8 cellular contexts compared by ENCODE assay signal in genomic region chr13:97434417-97435296, GRCh38. TPM values are rescaled to one million over a fixed set of nuclear protein-coding genes. Genes with fewer than 3 reads are reported as not detected.
DNase-seq lines count a peak whose midpoint lies in the region; ATAC-seq and TF ChIP-seq lines count a peak whose summit lies in the region.

No MANE protein-coding gene starts in this region.

- H3K9me2 ChIP-seq in GM23248 (ENCODE audit: insufficient read depth), result no peaks in the 10 kb centered on the region

- peaks cover 9% of the 10 kb centered on the region; the same call in 1 of the 2 replicates for H3F3A ChIP-seq in GM23248 (ENCODE audit: insufficient read depth)

- POLR2A ChIA-PET in naive thymus-derived CD8-positive, alpha-beta T cell (lab: Charles Lee), result interaction anchor here (0.7 to 1.9 kb wide), 9 partner anchors 25 to 1758 kb away, joined by 3 to 20 read pairs (median 5); partner anchors contain the start of genes DNAJC3 and MBNL2

- H3K36me3 Mint-ChIP-seq in naive thymus-derived CD8-positive, alpha-beta T cell, result no peaks in the 10 kb centered on the region

- WGBS in GM23248 (ENCODE audit: low coverage in 1 of 2, low lambda C conversion rate in 2 of 2, missing lambda C conversion rate in 2 of 2), 2 experiments, result 0 to 1% methylated on average over 39 to 50 of the region's 59 CpGs

- TF ChIP-seq POLR2A in erythroblast (IDR thresholded peaks at IDR 0.05; ENCODE audit: low read length), result no peak

- peaks cover 0 to 9% (median 3%) of the 10 kb centered on the region in 5 donors for H3K27me3 Mint-ChIP-seq in naive thymus-derived CD8-positive, alpha-beta T cell

- peak; percentile 49 for DNase-seq in COR-L47 (lab: John Stamatoyannopoulos, UW)
- DNase-seq in GM23248, result peak; percentile 62
- peak; percentile 73 for DNase-seq in NCI-H146 (lab: John Stamatoyannopoulos, UW)
- peak; percentile 20 for DNase-seq in activated T-cell treated with anti-CD3 and anti-CD28 coated beads for 24 hours (ENCODE audit: low read depth)
- peak; percentile 67 to 80 for DNase-seq in erythroblast (lab: John Stamatoyannopoulos, UW)
- peak; percentile 14 to 69 (median 46) for DNase-seq in naive thymus-derived CD8-positive, alpha-beta T cell
- peak; percentile 47 for DNase-seq in stimulated activated naive CD4-positive, alpha-beta T cell treated with Interleukin-2 at 50 U/mL for 16 hours (lab: John Stamatoyannopoulos, UW)
- DNase-seq in NCI-H2196 treated with DMSO at 0.1 percent for 48 hours (lab: John Stamatoyannopoulos, UW; ENCODE audit: unreplicated experiment), result no peak

- peak overlapping the region; percentile 22; the same call in 1 of the 2 replicates for H3K27ac ChIP-seq in GM23248

- H3K4me3 Mint-ChIP-seq in naive thymus-derived CD8-positive, alpha-beta T cell, result peak overlapping the region; percentile 85 to 97 (median 92)

- peak overlapping the region; percentile 86 for H3K4me2 ChIP-seq in GM23248 (ENCODE audit: unreplicated experiment)

- peaks cover 13 to 40% (median 32%) of the 10 kb centered on the region in 4 donors for H3K4me1 Mint-ChIP-seq in naive thymus-derived CD8-positive, alpha-beta T cell

- H3K4me1 ChIP-seq in GM23248 (ENCODE audit: insufficient read depth), result peaks cover 40% of the 10 kb centered on the region

- peak overlapping the region; percentile 78 for H2AFZ ChIP-seq in GM23248

- H3K4me3 ChIP-seq in GM23248, result peak overlapping the region; percentile 92

- peak in 1 of 2 donors; percentile 4 for ATAC-seq in naive thymus-derived CD8-positive, alpha-beta T cell

- no peaks in the 10 kb centered on the region for H3K27me3 ChIP-seq in GM23248 (replicated peaks; ENCODE audit: insufficient read depth)

- H3K79me2 ChIP-seq in GM23248 (ENCODE audit: insufficient read depth), result peaks cover 52% of the 10 kb centered on the region

- peak overlapping the region; percentile 77 for H3K9ac ChIP-seq in GM23248

- no peaks in the 10 kb centered on the region for H3K9me3 ChIP-seq in GM23248 (ENCODE audit: low read depth)

- H3K9me3 Mint-ChIP-seq in naive thymus-derived CD8-positive, alpha-beta T cell, result no peaks in the 10 kb centered on the region

- in situ Hi-C loops in GM23248 (cut with MboI), result no loop called here

- H4K20me1 ChIP-seq in GM23248 (ENCODE audit: insufficient read depth), result no peaks in the 10 kb centered on the region

- no peaks in the 10 kb centered on the region for H3K36me3 ChIP-seq in GM23248 (ENCODE audit: low read depth)

- peak overlapping the region; percentile 63 to 97 (median 88) for H3K27ac Mint-ChIP-seq in naive thymus-derived CD8-positive, alpha-beta T cell

RNA-seq across cellular contexts. Expression of gene RAP2A, which starts 0.7 kb away (rescaled TPM):
- 22.3 and 23.9 TPM in 2 replicates for total RNA-seq in GM23248 (2014; rRNA removed; shearing (Covaris generic))
- polyA plus RNA-seq in GM23248 (2016; fragmentation: Nextera tagmentation; extraction: Ambion mirVana), result 3.4 and 3.8 TPM in 2 replicates
- 10 to 100 TPM; 17.7 to 19.2 TPM for total RNA-seq in naive thymus-derived CD8-positive, alpha-beta T cell
- polyA plus RNA-seq in naive thymus-derived CD8-positive, alpha-beta T cell, result 1 to 10 TPM; 1.8 to 3.5 (median 3.3) TPM
